ENCODE assay signal across 29 cellular contexts in genomic region chr18:26489881-26490280, GRCh38.
"Had no signal": no experiment of that assay in that cellular context is flagged by ENCODE, and none has a peak within 500 bp of the region (broad histone marks: within the 10 kb centered on the region; RNA-seq: fewer than 3 reads in every experiment).

No MANE protein-coding gene starts in this region.

- H3K4me1 ChIP-seq: colonic mucosa, esophagus muscularis mucosa, lower lobe of right lung, tibial artery, uterus had no signal

- H3K27ac Mint-ChIP-seq: activated CD4-positive, alpha-beta memory T cell treated with anti-CD3 and anti-CD28 coated beads, Interleukin-2, amount 10 ng/mL, durations not matched to agents 7 days and 5 days; activated naive CD8-positive, alpha-beta T cell treated with anti-CD3 and anti-CD28 coated beads, Interleukin-2, amount 10 ng/mL, durations not matched to agents 7 days and 5 days; activated T-helper 2 cell treated with anti-CD3 and anti-CD28 coated beads, Interferon-gamma antibody, Interleukin-2, Interleukin-4, amounts not matched to agents 10 μg/mL and 5 μg/mL and 100 μg/mL, durations not matched to agents 14 hours and 24 hours and 36 hours; mesothelial cell of epicardium; natural killer cell treated with Interleukin-12 subunit alpha and Interleukin-12 subunit beta and Interleukin-15 and Interleukin-18, amount 100 ng/mL, for 72 hours; T-helper 2 cell treated with Interferon-gamma antibody and Interleukin-4, amounts not matched to agents 5 μg/mL and 100 μg/mL, for 36 hours had no signal

- FAIRE-seq: endometrium, islet of Langerhans had no signal

- DNase-seq: activated CD4-positive, alpha-beta memory T cell treated with anti-CD3 and anti-CD28 coated beads, Interleukin-2, amount 10 ng/mL, durations not matched to agents 7 days and 5 days; activated CD4-positive, alpha-beta T cell treated with anti-CD3 and anti-CD28 coated beads for 48 hours; activated CD4-positive, CD25-positive, alpha-beta regulatory T cell; activated naive CD4-positive, alpha-beta T cell treated with Interleukin-2 at 50 U/mL for 16 hours; activated naive CD8-positive, alpha-beta T cell treated with anti-CD3 and anti-CD28 coated beads, Interleukin-2, amount 10 ng/mL, durations not matched to agents 7 days and 5 days; activated T-cell treated with anti-CD3 and anti-CD28 coated beads, Interleukin-2, amount 50 U/mL, for 1 hour; amygdala; central memory CD4-positive, alpha-beta T cell; colonic mucosa; left colon; lower lobe of right lung; posterior cingulate gyrus; retina; stimulated activated CD4-positive, alpha-beta T cell treated with anti-CD3 and anti-CD28 coated beads, Interleukin-12 subunit alpha, Interleukin-12 subunit beta, amount 100 ng/mL, for 4 hours; stimulated activated CD4-positive, alpha-beta T cell treated with anti-CD3 and anti-CD28 coated beads, Interleukin-1b, Interleukin-23, amount 100 ng/mL, for 48 hours; stimulated activated CD8-positive, alpha-beta memory T cell treated with anti-CD3 and anti-CD28 coated beads, Interleukin-4, amount 100 ng/mL, for 48 hours; stimulated activated naive CD4-positive, alpha-beta T cell treated with Interleukin-2 at 50 U/mL for 16 hours; substantia nigra; tibial artery; uterus had no signal

- H3K4me1 Mint-ChIP-seq: activated CD4-positive, alpha-beta memory T cell treated with anti-CD3 and anti-CD28 coated beads, Interleukin-2, amount 10 ng/mL, durations not matched to agents 7 days and 5 days; activated naive CD8-positive, alpha-beta T cell treated with anti-CD3 and anti-CD28 coated beads, Interleukin-2, amount 10 ng/mL, durations not matched to agents 7 days and 5 days had no signal

- H3K27me3 ChIP-seq: colonic mucosa, esophagus muscularis mucosa, hepatocyte, neutrophil, tibial artery, uterus had no signal

- H3K36me3 ChIP-seq: colonic mucosa, lower lobe of right lung, neutrophil, uterus had no signal

- ATAC-seq: left colon; lower lobe of right lung; natural killer cell treated with Interleukin-12 subunit alpha and Interleukin-12 subunit beta and Interleukin-15 and Interleukin-18, amount 100 ng/mL, for 72 hours had no signal

- H3K9me3 ChIP-seq: colonic mucosa, esophagus muscularis mucosa, lower lobe of right lung, neutrophil, tibial artery, uterus had no signal

- H3K27ac ChIP-seq: colonic mucosa, esophagus muscularis mucosa, hepatocyte, lower lobe of right lung, neutrophil, tibial artery, uterus had no signal

- H3K27me3 Mint-ChIP-seq: activated CD4-positive, alpha-beta memory T cell treated with anti-CD3 and anti-CD28 coated beads, Interleukin-2, amount 10 ng/mL, durations not matched to agents 7 days and 5 days; activated naive CD8-positive, alpha-beta T cell treated with anti-CD3 and anti-CD28 coated beads, Interleukin-2, amount 10 ng/mL, durations not matched to agents 7 days and 5 days; natural killer cell treated with Interleukin-12 subunit alpha and Interleukin-12 subunit beta and Interleukin-15 and Interleukin-18, amount 100 ng/mL, for 72 hours had no signal

- H3K4me3 ChIP-seq: colonic mucosa, esophagus muscularis mucosa, hepatocyte, lower lobe of right lung, tibial artery, uterus had no signal

- H3K9me3 Mint-ChIP-seq: activated CD4-positive, alpha-beta memory T cell treated with anti-CD3 and anti-CD28 coated beads, Interleukin-2, amount 10 ng/mL, durations not matched to agents 7 days and 5 days; activated naive CD8-positive, alpha-beta T cell treated with anti-CD3 and anti-CD28 coated beads, Interleukin-2, amount 10 ng/mL, durations not matched to agents 7 days and 5 days; activated T-helper 2 cell treated with anti-CD3 and anti-CD28 coated beads, Interferon-gamma antibody, Interleukin-2, Interleukin-4, amounts not matched to agents 10 μg/mL and 5 μg/mL and 100 μg/mL, durations not matched to agents 14 hours and 24 hours and 36 hours; mesothelial cell of epicardium; natural killer cell treated with Interleukin-12 subunit alpha and Interleukin-12 subunit beta and Interleukin-15 and Interleukin-18, amount 100 ng/mL, for 72 hours; T-helper 2 cell treated with Interferon-gamma antibody and Interleukin-4, amounts not matched to agents 5 μg/mL and 100 μg/mL, for 36 hours had no signal

- H3K4me3 Mint-ChIP-seq: activated CD4-positive, alpha-beta memory T cell treated with anti-CD3 and anti-CD28 coated beads, Interleukin-2, amount 10 ng/mL, durations not matched to agents 7 days and 5 days; activated naive CD8-positive, alpha-beta T cell treated with anti-CD3 and anti-CD28 coated beads, Interleukin-2, amount 10 ng/mL, durations not matched to agents 7 days and 5 days; mesothelial cell of epicardium; natural killer cell treated with Interleukin-12 subunit alpha and Interleukin-12 subunit beta and Interleukin-15 and Interleukin-18, amount 100 ng/mL, for 72 hours; T-helper 2 cell treated with Interferon-gamma antibody and Interleukin-4, amounts not matched to agents 5 μg/mL and 100 μg/mL, for 36 hours had no signal

- H3K36me3 Mint-ChIP-seq: activated naive CD8-positive, alpha-beta T cell treated with anti-CD3 and anti-CD28 coated beads, Interleukin-2, amount 10 ng/mL, durations not matched to agents 7 days and 5 days; natural killer cell treated with Interleukin-12 subunit alpha and Interleukin-12 subunit beta and Interleukin-15 and Interleukin-18, amount 100 ng/mL, for 72 hours had no signal
